In the genomic region with DNA sequence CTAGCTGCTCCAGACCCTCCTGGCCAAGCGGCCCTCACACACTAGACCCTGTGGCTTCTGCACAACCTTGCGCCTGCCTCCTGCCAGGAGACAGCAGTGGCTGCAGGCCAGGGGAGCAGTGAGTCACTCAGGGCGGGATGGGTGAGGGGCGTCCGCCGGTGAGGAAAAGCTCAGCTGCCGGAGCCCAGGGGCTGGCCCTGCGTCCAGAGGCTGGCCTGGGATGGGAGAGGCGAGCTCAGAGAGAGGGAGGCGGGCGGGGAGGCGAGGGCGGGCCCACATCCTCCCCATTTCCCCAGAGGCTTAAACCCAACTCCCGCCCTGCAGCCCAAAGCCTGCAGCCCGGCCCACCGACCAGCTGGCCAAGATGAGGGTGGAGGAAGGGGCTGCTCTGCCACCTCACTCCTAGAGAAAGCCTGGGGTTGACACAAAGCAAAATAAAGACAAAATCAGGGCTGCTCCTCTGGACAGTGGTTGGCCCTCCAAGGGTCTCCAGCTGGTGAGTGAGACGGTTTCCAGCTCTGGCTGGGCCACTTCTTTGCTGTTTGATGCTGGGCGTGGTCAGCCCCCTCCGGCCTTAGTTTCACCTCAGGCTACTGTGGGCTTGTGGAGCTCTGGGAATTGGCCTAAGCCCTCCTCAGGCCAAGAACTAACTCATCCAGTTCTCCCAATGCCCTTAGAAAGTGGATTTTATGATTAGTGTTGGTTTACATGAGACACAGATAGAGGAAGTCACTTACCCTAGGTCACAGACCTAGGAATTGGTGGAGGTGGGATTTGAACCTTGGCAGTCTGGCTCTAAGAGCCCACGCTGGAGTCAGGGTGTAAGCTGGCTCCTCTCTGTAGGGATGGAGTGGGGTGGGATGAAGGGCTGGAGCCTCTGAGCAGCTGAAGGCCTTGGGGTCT, we compare ENCODE assay signal across 8 cellular contexts. TPM values are rescaled to one million over a fixed set of nuclear protein-coding genes. Genes with fewer than 3 reads are reported as not detected.
DNase-seq lines count a peak whose midpoint lies in the region; ATAC-seq, FAIRE-seq and TF ChIP-seq lines count a peak whose summit lies in the region.

No MANE protein-coding gene starts in this region.

- TF ChIP-seq POLR2A in GM12892 (IDR thresholded peaks at IDR 0.05; ENCODE audit: low read depth, low read length) (peak; percentile 31; the same call in 1 of the 2 replicates), Peyer's patch (IDR thresholded peaks at IDR 0.05) (no peak)

- TF ChIP-seq CTCF in HEK293 (tag by site-specific recombination; IDR thresholded peaks at IDR 0.05) (no peak), Peyer's patch (IDR thresholded peaks at IDR 0.05) (no peak)

- no peaks in the 10 kb centered on the region for H3K27me3 ChIP-seq in Peyer's patch

- H3K9me3 ChIP-seq in HEK293 (ENCODE audit: control insufficient read depth, insufficient read depth, low read depth, low read length) (no peaks in the 10 kb centered on the region), Peyer's patch (no peaks in the 10 kb centered on the region)

- DNase-seq in GM12892 (ENCODE audit: insufficient read length) (peak; percentile 60), Peyer's patch (peak in 2 of 3 donors; percentile 79 to 81), Right ventricle myocardium inferior (ENCODE audit: missing footprints) (peak; percentile 90), sciatic nerve (ENCODE audit: low spot score) (peak; percentile 83)
- no peak for DNase-seq in activated CD4-positive, alpha-beta T cell treated with anti-CD3 and anti-CD28 coated beads for 4 hours

- intact Hi-C loops in Right ventricle myocardium inferior (cut with DNase I) = no loop called here
- intact Hi-C loops in sciatic nerve (cut with DNase I) = no loop called here

- H3K36me3 ChIP-seq in HEK293 (ENCODE audit: control insufficient read depth in 2 of 2, insufficient read depth in 1 of 2, low read length in 2 of 2) (no peaks in the 10 kb centered on the region), Peyer's patch (no peaks in the 10 kb centered on the region)

- POLR2A ChIA-PET in HEK293 (lab: Yijun Ruan, JAX) = interaction anchor here (0.5 to 1.0 kb wide), 5 partner anchors 10 to 1488 kb away, joined by 3 to 4 read pairs (median 3); no protein-coding TSS in a partner anchor

- H3K4me1 ChIP-seq in HEK293 (ENCODE audit: control insufficient read depth, insufficient read depth, low read length) (no peaks in the 10 kb centered on the region; the same call in 1 of the 2 replicates), Peyer's patch (peaks cover 0 to 14% (median 9%) of the 10 kb centered on the region in 4 donors)

- no peak overlapping the region for H3K4me3 ChIP-seq in HEK293 (ENCODE audit: low read depth, low read length)
- peak overlapping the region in 3 of 4 donors; percentile 0 to 54 (median 31) for H3K4me3 ChIP-seq in Peyer's patch

- peak; percentile 81 for FAIRE-seq in GM12892 (lab: Jason Lieb, UNC)

- CTCF ChIA-PET in HEK293 (lab: Yijun Ruan, JAX) = interaction anchor here (0.6 to 0.7 kb wide), 2 partner anchors 29 to 114 kb away, joined by 3 to 4 read pairs; no protein-coding TSS in a partner anchor

- ATAC-seq in Right ventricle myocardium inferior (peak; percentile 80), sciatic nerve (peak; percentile 75), GM18517 (IDR thresholded peaks at IDR 0.05; ENCODE audit: unreplicated experiment) (no peak), GM21515 (IDR thresholded peaks at IDR 0.05; ENCODE audit: unreplicated experiment) (no peak)

- H3K27ac ChIP-seq in HEK293 (ENCODE audit: extremely low read depth, low read depth, low read length) (no peak overlapping the region), Peyer's patch (peak overlapping the region in 2 of 4 donors; percentile 37 to 95)

TF ChIP-seq in HEK293, 187 proteins besides CTCF, POLR2A, EP300 and RAD21 (continues in another document):
- TF ChIP-seq ZNF16 (tag by site-specific recombination; IDR thresholded peaks at IDR 0.05; ENCODE audit: low read depth) (no peak), ZNF169 (tag by site-specific recombination; IDR thresholded peaks at IDR 0.05) (no peak), ZNF843 (tag by site-specific recombination; IDR thresholded peaks at IDR 0.05) (no peak), ZNF146 (tag by site-specific recombination; IDR thresholded peaks at IDR 0.05) (no peak), ZEB2 (tag by site-specific recombination; IDR thresholded peaks at IDR 0.05) (no peak), ZNF366 (tag by site-specific recombination; conservative IDR thresholded peaks at IDR 0.05) (no peak), ZNF433 (tag by site-specific recombination; IDR thresholded peaks at IDR 0.05; ENCODE audit: low read depth) (no peak)
- TF ChIP-seq, protein P1, sequence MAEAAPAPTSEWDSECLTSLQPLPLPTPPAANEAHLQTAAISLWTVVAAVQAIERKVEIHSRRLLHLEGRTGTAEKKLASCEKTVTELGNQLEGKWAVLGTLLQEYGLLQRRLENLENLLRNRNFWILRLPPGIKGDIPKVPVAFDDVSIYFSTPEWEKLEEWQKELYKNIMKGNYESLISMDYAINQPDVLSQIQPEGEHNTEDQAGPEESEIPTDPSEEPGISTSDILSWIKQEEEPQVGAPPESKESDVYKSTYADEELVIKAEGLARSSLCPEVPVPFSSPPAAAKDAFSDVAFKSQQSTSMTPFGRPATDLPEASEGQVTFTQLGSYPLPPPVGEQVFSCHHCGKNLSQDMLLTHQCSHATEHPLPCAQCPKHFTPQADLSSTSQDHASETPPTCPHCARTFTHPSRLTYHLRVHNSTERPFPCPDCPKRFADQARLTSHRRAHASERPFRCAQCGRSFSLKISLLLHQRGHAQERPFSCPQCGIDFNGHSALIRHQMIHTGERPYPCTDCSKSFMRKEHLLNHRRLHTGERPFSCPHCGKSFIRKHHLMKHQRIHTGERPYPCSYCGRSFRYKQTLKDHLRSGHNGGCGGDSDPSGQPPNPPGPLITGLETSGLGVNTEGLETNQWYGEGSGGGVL (tag by site-specific recombination; IDR thresholded peaks at IDR 0.05) = no peak
- TF ChIP-seq, protein P2, sequence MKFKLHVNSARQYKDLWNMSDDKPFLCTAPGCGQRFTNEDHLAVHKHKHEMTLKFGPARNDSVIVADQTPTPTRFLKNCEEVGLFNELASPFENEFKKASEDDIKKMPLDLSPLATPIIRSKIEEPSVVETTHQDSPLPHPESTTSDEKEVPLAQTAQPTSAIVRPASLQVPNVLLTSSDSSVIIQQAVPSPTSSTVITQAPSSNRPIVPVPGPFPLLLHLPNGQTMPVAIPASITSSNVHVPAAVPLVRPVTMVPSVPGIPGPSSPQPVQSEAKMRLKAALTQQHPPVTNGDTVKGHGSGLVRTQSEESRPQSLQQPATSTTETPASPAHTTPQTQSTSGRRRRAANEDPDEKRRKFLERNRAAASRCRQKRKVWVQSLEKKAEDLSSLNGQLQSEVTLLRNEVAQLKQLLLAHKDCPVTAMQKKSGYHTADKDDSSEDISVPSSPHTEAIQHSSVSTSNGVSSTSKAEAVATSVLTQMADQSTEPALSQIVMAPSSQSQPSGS (tag by site-specific recombination; IDR thresholded peaks at IDR 0.05; ENCODE audit: low read depth) = no peak
- TF ChIP-seq, protein P3, sequence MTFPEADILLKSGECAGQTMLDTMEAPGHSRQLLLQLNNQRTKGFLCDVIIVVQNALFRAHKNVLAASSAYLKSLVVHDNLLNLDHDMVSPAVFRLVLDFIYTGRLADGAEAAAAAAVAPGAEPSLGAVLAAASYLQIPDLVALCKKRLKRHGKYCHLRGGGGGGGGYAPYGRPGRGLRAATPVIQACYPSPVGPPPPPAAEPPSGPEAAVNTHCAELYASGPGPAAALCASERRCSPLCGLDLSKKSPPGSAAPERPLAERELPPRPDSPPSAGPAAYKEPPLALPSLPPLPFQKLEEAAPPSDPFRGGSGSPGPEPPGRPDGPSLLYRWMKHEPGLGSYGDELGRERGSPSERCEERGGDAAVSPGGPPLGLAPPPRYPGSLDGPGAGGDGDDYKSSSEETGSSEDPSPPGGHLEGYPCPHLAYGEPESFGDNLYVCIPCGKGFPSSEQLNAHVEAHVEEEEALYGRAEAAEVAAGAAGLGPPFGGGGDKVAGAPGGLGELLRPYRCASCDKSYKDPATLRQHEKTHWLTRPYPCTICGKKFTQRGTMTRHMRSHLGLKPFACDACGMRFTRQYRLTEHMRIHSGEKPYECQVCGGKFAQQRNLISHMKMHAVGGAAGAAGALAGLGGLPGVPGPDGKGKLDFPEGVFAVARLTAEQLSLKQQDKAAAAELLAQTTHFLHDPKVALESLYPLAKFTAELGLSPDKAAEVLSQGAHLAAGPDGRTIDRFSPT (tag by site-specific recombination; IDR thresholded peaks at IDR 0.05) = no peak
- TF ChIP-seq, protein P4, sequence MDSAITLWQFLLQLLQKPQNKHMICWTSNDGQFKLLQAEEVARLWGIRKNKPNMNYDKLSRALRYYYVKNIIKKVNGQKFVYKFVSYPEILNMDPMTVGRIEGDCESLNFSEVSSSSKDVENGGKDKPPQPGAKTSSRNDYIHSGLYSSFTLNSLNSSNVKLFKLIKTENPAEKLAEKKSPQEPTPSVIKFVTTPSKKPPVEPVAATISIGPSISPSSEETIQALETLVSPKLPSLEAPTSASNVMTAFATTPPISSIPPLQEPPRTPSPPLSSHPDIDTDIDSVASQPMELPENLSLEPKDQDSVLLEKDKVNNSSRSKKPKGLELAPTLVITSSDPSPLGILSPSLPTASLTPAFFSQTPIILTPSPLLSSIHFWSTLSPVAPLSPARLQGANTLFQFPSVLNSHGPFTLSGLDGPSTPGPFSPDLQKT (IDR thresholded peaks at IDR 0.05; ENCODE audit: borderline replicate concordance, low read depth, low read length) = no peak
- TF ChIP-seq, protein P5, sequence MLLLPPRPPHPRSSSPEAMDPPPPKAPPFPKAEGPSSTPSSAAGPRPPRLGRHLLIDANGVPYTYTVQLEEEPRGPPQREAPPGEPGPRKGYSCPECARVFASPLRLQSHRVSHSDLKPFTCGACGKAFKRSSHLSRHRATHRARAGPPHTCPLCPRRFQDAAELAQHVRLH (tag by site-specific recombination; IDR thresholded peaks at IDR 0.05) = no peak

RNA-seq across cellular contexts. Expression of a gene that starts 50.6 kb away (rescaled TPM):
- polyA plus RNA-seq in GM12892 (2012; ENCODE audit: missing spikeins) = 11.1 TPM
- total RNA-seq in Peyer's patch (10 to 100 TPM; 13.7 to 59.4 (median 35.5) TPM), Right ventricle myocardium inferior (81.2 TPM), sciatic nerve (77.5 TPM)

Comparison
In these comparisons a context has a peak if more than half of its experiments do, and no peak if none do; other contexts are left out.
1. DNase-seq: peak in GM12892 (single experiment), Peyer's patch (2 of 3), Right ventricle myocardium inferior (single experiment) and sciatic nerve (single experiment); none in activated CD4-positive, alpha-beta T cell treated with anti-CD3 and anti-CD28 coated beads for 4 hours (0 of 2).
2. ATAC-seq: peak in Right ventricle myocardium inferior (single experiment) and sciatic nerve (single experiment); none in GM18517 (single experiment) and GM21515 (single experiment).